Comparison of ENCODE assay signal across 8 cellular contexts in the genomic region with DNA sequence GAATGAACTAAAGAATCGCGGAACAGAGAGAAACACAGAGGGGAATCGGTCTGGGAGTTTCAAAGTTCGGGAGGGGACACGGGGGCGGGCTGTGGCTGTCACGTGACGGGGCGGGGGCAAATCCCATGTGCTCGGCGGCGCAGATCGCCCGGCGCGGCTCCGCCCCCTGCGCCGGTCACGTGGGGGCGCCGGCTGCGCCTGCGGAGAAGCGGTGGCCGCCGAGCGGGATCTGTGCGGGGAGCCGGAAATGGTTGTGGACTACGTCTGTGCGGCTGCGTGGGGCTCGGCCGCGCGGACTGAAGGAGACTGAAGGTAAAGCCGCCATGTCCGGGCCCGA. TPM values are rescaled to one million over a fixed set of nuclear protein-coding genes. Genes with fewer than 3 reads are reported as not detected.
DNase-seq lines count a peak whose midpoint lies in the region; ATAC-seq, FAIRE-seq and TF ChIP-seq lines count a peak whose summit lies in the region.

A gene with protein sequence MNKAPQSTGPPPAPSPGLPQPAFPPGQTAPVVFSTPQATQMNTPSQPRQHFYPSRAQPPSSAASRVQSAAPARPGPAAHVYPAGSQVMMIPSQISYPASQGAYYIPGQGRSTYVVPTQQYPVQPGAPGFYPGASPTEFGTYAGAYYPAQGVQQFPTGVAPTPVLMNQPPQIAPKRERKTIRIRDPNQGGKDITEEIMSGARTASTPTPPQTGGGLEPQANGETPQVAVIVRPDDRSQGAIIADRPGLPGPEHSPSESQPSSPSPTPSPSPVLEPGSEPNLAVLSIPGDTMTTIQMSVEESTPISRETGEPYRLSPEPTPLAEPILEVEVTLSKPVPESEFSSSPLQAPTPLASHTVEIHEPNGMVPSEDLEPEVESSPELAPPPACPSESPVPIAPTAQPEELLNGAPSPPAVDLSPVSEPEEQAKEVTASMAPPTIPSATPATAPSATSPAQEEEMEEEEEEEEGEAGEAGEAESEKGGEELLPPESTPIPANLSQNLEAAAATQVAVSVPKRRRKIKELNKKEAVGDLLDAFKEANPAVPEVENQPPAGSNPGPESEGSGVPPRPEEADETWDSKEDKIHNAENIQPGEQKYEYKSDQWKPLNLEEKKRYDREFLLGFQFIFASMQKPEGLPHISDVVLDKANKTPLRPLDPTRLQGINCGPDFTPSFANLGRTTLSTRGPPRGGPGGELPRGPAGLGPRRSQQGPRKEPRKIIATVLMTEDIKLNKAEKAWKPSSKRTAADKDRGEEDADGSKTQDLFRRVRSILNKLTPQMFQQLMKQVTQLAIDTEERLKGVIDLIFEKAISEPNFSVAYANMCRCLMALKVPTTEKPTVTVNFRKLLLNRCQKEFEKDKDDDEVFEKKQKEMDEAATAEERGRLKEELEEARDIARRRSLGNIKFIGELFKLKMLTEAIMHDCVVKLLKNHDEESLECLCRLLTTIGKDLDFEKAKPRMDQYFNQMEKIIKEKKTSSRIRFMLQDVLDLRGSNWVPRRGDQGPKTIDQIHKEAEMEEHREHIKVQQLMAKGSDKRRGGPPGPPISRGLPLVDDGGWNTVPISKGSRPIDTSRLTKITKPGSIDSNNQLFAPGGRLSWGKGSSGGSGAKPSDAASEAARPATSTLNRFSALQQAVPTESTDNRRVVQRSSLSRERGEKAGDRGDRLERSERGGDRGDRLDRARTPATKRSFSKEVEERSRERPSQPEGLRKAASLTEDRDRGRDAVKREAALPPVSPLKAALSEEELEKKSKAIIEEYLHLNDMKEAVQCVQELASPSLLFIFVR (N-terminal part only) (plus strand): TSS at position 244 of the 337 bp plus-strand sequence. CDS start 1,191 bp downstream, outside the sequence.

- CTCF ChIA-PET in AG04449 (lab: Yijun Ruan, JAX): no interaction called here
- CTCF ChIA-PET in WTC11 (lab: Charles Lee): no interaction called here

- H3K27me3 ChIP-seq in bronchial epithelial cell (ENCODE audit: control insufficient read depth, insufficient read depth, low read length): no peaks in the 10 kb centered on the region
- H3K27me3 ChIP-seq in spleen (replicated peaks in 1 of 7): no peaks in the 10 kb centered on the region

- TF ChIP-seq CTCF in AG04449 (IDR thresholded peaks at IDR 0.05; ENCODE audit: insufficient read depth, low read length, missing control alignments): no peak
- TF ChIP-seq CTCF in WTC11 (IDR thresholded peaks at IDR 0.05): no peak
- TF ChIP-seq CTCF in bronchial epithelial cell (IDR thresholded peaks at IDR 0.05; ENCODE audit: insufficient read depth, low read length, severe bottlenecking): no peak
- TF ChIP-seq CTCF in spleen (IDR thresholded peaks at IDR 0.05 in 8 of 11, conservative IDR thresholded peaks at IDR 0.05 in 3 of 11): peak in 1 of 11 experiments; percentile 15

- H3K4me3 Mint-ChIP-seq in WTC11: peak within 1 kb of the TSS; percentile 79
- H3K4me3 Mint-ChIP-seq in immature natural killer cell: peak within 1 kb of the TSS; percentile 85 to 91 (median 90)

- FAIRE-seq in bronchial epithelial cell (lab: Jason Lieb, UNC): no peak

- POLR2A ChIA-PET in AG04449 (lab: Yijun Ruan, JAX) (interaction anchor here (0.7 kb wide), 1 partner anchor 18 kb away, joined by 4 read pairs; no protein-coding TSS in a partner anchor), WTC11 (lab: Charles Lee) (no interaction called here)

- WGBS in spleen, 5 donors: 0 to 1% (median 1%) methylated on average over 29 to 40 of the region's 40 CpGs

- H3K36me3 Mint-ChIP-seq in WTC11: peaks cover 27% of the 10 kb centered on the region
- peaks cover 0 to 8% (median 7%) of the 10 kb centered on the region in 3 donors for H3K36me3 Mint-ChIP-seq in immature natural killer cell

- H3K4me3 ChIP-seq in AG04449 (ENCODE audit: low read depth, low read length) (peak within 1 kb of the TSS; percentile 90), bronchial epithelial cell (ENCODE audit: low read depth, low read length) (peak within 1 kb of the TSS; percentile 59), spleen (peak within 1 kb of the TSS; percentile 62 to 91 (median 72))

- H3K27me3 Mint-ChIP-seq in WTC11 (ENCODE audit: low read depth): no peaks in the 10 kb centered on the region
- peaks cover 2 to 19% (median 4%) of the 10 kb centered on the region in 3 donors for H3K27me3 Mint-ChIP-seq in immature natural killer cell (ENCODE audit: low read depth in 3 of 3)

- no peak for DNase-seq in AG04449 (ENCODE audit: low read depth, low spot score)
- DNase-seq in NCI-H2227 treated with DMSO at 0.1 percent for 48 hours (lab: John Stamatoyannopoulos, UW): peak; percentile 96
- DNase-seq in WTC11 (ENCODE audit: low spot score): peak; percentile 89
- peak; percentile 83 for DNase-seq in bronchial epithelial cell (ENCODE audit: low read depth)
- peak; percentile 94 to 95 (median 95) for DNase-seq in immature natural killer cell
- peak; percentile 98 for DNase-seq in spleen

- peak within 1 kb of the TSS; percentile 79 to 99 (median 95) for H3K27ac ChIP-seq in spleen

- H3K4me1 Mint-ChIP-seq in WTC11: peaks cover 24% of the 10 kb centered on the region
- peaks cover 32 to 38% of the 10 kb centered on the region in 2 donors for H3K4me1 Mint-ChIP-seq in immature natural killer cell

- ATAC-seq in GM18909 (IDR thresholded peaks at IDR 0.05; ENCODE audit: poor library complexity, unreplicated experiment): peak; percentile 83
- peak; percentile 84 for ATAC-seq in HG03159 (IDR thresholded peaks at IDR 0.05; ENCODE audit: unreplicated experiment)
- ATAC-seq in WTC11: peak; percentile 79

- no peaks in the 10 kb centered on the region for H3K9me3 ChIP-seq in spleen

- H3K9me3 Mint-ChIP-seq in WTC11 (no peaks in the 10 kb centered on the region), immature natural killer cell (no peaks in the 10 kb centered on the region)

- H3K27ac Mint-ChIP-seq in WTC11 (peak within 1 kb of the TSS; percentile 98), immature natural killer cell (peak within 1 kb of the TSS; percentile 76 to 95 (median 90))

- intact Hi-C loops in spleen (cut with DNase I; ENCODE audit: low total_unique reads): loop anchor here (10.0 kb wide), 1 partner anchor 130 kb away; a partner anchor contains a TSS

- H3K4me1 ChIP-seq in spleen: peaks cover 20 to 52% (median 48%) of the 10 kb centered on the region in 6 donors

- peak in 1 of 3 donors; percentile 52 for TF ChIP-seq POLR2A in spleen (IDR thresholded peaks at IDR 0.05)

- H3K36me3 ChIP-seq in bronchial epithelial cell (ENCODE audit: control insufficient read depth, insufficient read depth, low read length) (peaks cover 12% of the 10 kb centered on the region), spleen (peaks cover 0 to 47% (median 24%) of the 10 kb centered on the region in 6 donors)

TF ChIP-seq in WTC11, 78 proteins besides CTCF, POLR2A, EP300 and RAD21 (continues in another document):
- peak; percentile 55 for TF ChIP-seq FOXK1 (CRISPR knock-in tag; IDR thresholded peaks at IDR 0.05)
- TF ChIP-seq, protein P1, sequence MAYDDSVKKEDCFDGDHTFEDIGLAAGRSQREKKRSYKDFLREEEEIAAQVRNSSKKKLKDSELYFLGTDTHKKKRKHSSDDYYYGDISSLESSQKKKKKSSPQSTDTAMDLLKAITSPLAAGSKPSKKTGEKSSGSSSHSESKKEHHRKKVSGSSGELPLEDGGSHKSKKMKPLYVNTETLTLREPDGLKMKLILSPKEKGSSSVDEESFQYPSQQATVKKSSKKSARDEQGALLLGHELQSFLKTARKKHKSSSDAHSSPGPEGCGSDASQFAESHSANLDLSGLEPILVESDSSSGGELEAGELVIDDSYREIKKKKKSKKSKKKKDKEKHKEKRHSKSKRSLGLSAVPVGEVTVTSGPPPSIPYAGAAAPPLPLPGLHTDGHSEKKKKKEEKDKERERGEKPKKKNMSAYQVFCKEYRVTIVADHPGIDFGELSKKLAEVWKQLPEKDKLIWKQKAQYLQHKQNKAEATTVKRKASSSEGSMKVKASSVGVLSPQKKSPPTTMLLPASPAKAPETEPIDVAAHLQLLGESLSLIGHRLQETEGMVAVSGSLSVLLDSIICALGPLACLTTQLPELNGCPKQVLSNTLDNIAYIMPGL (CRISPR knock-in tag; IDR thresholded peaks at IDR 0.05): 0 out of 2 replicates have a peak, but pooled peaks have one; percentile 3
- TF ChIP-seq, protein P2, sequence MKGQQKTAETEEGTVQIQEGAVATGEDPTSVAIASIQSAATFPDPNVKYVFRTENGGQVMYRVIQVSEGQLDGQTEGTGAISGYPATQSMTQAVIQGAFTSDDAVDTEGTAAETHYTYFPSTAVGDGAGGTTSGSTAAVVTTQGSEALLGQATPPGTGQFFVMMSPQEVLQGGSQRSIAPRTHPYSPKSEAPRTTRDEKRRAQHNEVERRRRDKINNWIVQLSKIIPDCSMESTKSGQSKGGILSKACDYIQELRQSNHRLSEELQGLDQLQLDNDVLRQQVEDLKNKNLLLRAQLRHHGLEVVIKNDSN (CRISPR knock-in tag; IDR thresholded peaks at IDR 0.05): peak; percentile 97
- TF ChIP-seq, protein P3, sequence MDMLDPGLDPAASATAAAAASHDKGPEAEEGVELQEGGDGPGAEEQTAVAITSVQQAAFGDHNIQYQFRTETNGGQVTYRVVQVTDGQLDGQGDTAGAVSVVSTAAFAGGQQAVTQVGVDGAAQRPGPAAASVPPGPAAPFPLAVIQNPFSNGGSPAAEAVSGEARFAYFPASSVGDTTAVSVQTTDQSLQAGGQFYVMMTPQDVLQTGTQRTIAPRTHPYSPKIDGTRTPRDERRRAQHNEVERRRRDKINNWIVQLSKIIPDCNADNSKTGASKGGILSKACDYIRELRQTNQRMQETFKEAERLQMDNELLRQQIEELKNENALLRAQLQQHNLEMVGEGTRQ (CRISPR knock-in tag; IDR thresholded peaks at IDR 0.05): peak; percentile 98
- no peak for TF ChIP-seq ETV6 (CRISPR knock-in tag; IDR thresholded peaks at IDR 0.05)
- no peak for TF ChIP-seq FOXP1 (CRISPR knock-in tag; IDR thresholded peaks at IDR 0.05; ENCODE audit: borderline replicate concordance)

RNA-seq across cellular contexts. Expression of the gene that starts here (rescaled TPM):
- total RNA-seq in WTC11 (2021) (411 to 557 TPM (median 439 TPM) in 3 replicates), bronchial epithelial cell (244 and 339 TPM in 2 replicates), spleen (100 to 1,000 TPM; 191 to 294 (median 247) TPM)
- polyA plus RNA-seq in immature natural killer cell (10 to 100 TPM in 2 of 3 donors, 1 to 10 TPM in 1; 6.4 to 55.9 (median 13.4) TPM), spleen (100 to 1,000 TPM in 1 of 3 donors, 10 to 100 TPM in 2; 83.4 to 136 (median 84.2) TPM)
